ENCODE assay signal across 14 cellular contexts in the genomic region with DNA sequence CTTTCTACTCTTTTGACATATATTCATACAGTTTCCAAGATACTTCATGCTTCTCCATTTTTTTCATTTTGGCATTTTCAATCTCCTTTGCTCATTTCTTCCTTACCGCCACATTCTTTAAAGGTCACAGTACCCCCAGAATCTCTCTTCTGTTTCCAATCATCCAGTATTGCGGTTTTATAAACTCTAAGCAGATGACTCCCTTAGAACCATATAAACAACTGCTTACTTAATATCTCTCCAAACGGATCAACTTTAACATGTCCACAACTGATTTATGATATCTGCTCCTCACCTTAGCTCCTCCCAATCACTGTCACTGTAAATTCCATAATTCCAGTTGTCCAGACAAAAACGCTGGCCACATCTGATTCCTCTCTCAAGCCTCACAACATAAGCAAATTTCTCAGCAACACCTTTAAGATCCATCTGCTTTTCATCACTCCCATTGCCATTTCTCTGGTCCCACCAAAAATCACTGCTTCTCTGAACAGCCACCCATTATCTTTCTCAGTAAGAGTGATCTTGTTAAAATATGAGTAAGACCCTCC. TPM values are rescaled to one million over a fixed set of nuclear protein-coding genes. Genes with fewer than 3 reads are reported as not detected.
DNase-seq lines count a peak whose midpoint lies in the region; ATAC-seq and TF ChIP-seq lines count a peak whose summit lies in the region.
"Had no signal": no experiment of that assay in that cellular context is flagged by ENCODE, and none has a peak within 500 bp of the region (broad histone marks: within the 10 kb centered on the region; RNA-seq: fewer than 3 reads in every experiment).

No MANE protein-coding gene starts in this region.

- no peaks in the 10 kb centered on the region for H3K9me3 ChIP-seq in RWPE2 (ENCODE audit: severe bottlenecking)
- H3K9me3 ChIP-seq in skeletal muscle tissue (ENCODE audit: control insufficient read depth in 3 of 3, low read length in 3 of 3) = no peaks in the 10 kb centered on the region
- H3K9me3 ChIP-seq: ovary, stomach had no signal

- H3K27ac ChIP-seq in RWPE2 (ENCODE audit: poor library complexity, severe bottlenecking) = peak overlapping the region; percentile 27
- H3K27ac ChIP-seq in epithelial cell of prostate = peak overlapping the region; percentile 69
- peak overlapping the region; percentile 4 for H3K27ac ChIP-seq in skeletal muscle tissue (ENCODE audit: low read depth, low read length)
- H3K27ac ChIP-seq: ovary had no signal

- H3K4me3 ChIP-seq in RWPE2 (ENCODE audit: severe bottlenecking) = no peak overlapping the region
- H3K4me3 ChIP-seq in skeletal muscle tissue (ENCODE audit: low read length in 3 of 3) = no peak overlapping the region
- H3K4me3 ChIP-seq: ovary, stomach had no signal

- H3K27me3 Mint-ChIP-seq in activated CD4-positive, alpha-beta memory T cell treated with anti-CD3 and anti-CD28 coated beads for 36 hours = no peaks in the 10 kb centered on the region
- H3K27me3 Mint-ChIP-seq in activated CD4-positive, alpha-beta memory T cell treated with anti-CD3 and anti-CD28 coated beads, Interleukin-2, amount 10 ng/mL, durations not matched to agents 7 days and 5 days = no peaks in the 10 kb centered on the region

- peaks cover 64% of the 10 kb centered on the region for H3K36me3 Mint-ChIP-seq in activated CD4-positive, alpha-beta memory T cell treated with anti-CD3 and anti-CD28 coated beads for 36 hours
- peaks cover 76% of the 10 kb centered on the region for H3K36me3 Mint-ChIP-seq in activated CD4-positive, alpha-beta memory T cell treated with anti-CD3 and anti-CD28 coated beads, Interleukin-2, amount 10 ng/mL, durations not matched to agents 7 days and 5 days (ENCODE audit: low read depth)

- no peak overlapping the region for H3K4me3 Mint-ChIP-seq in activated CD4-positive, alpha-beta memory T cell treated with anti-CD3 and anti-CD28 coated beads for 36 hours
- H3K4me3 Mint-ChIP-seq in activated CD4-positive, alpha-beta memory T cell treated with anti-CD3 and anti-CD28 coated beads, Interleukin-2, amount 10 ng/mL, durations not matched to agents 7 days and 5 days = no peak overlapping the region

- POLR2A ChIA-PET in activated CD4-positive, alpha-beta memory T cell treated with anti-CD3 and anti-CD28 coated beads for 36 hours (lab: Charles Lee) = no interaction called here
- POLR2A ChIA-PET in activated CD4-positive, alpha-beta memory T cell treated with anti-CD3 and anti-CD28 coated beads, Interleukin-2, amount 10 ng/mL, durations not matched to agents 7 days and 5 days (lab: Charles Lee) = interaction anchor here (1.3 to 1.5 kb wide), 2 partner anchors 20 to 26 kb away, joined by 3 to 6 read pairs; no protein-coding TSS in a partner anchor

- no peak for ATAC-seq in RWPE2 (ENCODE audit: low read depth)

- H3K9me3 Mint-ChIP-seq in activated CD4-positive, alpha-beta memory T cell treated with anti-CD3 and anti-CD28 coated beads for 36 hours = no peaks in the 10 kb centered on the region
- H3K9me3 Mint-ChIP-seq in activated CD4-positive, alpha-beta memory T cell treated with anti-CD3 and anti-CD28 coated beads, Interleukin-2, amount 10 ng/mL, durations not matched to agents 7 days and 5 days = no peaks in the 10 kb centered on the region

- no peak for TF ChIP-seq CTCF in RWPE2 (IDR thresholded peaks at IDR 0.05; ENCODE audit: poor library complexity, severe bottlenecking)

- peak overlapping the region; percentile 55 for H3K27ac Mint-ChIP-seq in activated CD4-positive, alpha-beta memory T cell treated with anti-CD3 and anti-CD28 coated beads for 36 hours
- H3K27ac Mint-ChIP-seq in activated CD4-positive, alpha-beta memory T cell treated with anti-CD3 and anti-CD28 coated beads, Interleukin-2, amount 10 ng/mL, durations not matched to agents 7 days and 5 days = no peak overlapping the region

- H3K4me1 Mint-ChIP-seq in activated CD4-positive, alpha-beta memory T cell treated with anti-CD3 and anti-CD28 coated beads for 36 hours (ENCODE audit: low read depth) = peaks cover 91% of the 10 kb centered on the region
- peaks cover 74% of the 10 kb centered on the region for H3K4me1 Mint-ChIP-seq in activated CD4-positive, alpha-beta memory T cell treated with anti-CD3 and anti-CD28 coated beads, Interleukin-2, amount 10 ng/mL, durations not matched to agents 7 days and 5 days

- CTCF ChIA-PET in activated CD4-positive, alpha-beta memory T cell treated with anti-CD3 and anti-CD28 coated beads for 36 hours (lab: Charles Lee) = interaction anchor here (0.7 to 1.5 kb wide), 2 partner anchors 40 to 279 kb away, joined by 3 read pairs; no protein-coding TSS in a partner anchor
- CTCF ChIA-PET in activated CD4-positive, alpha-beta memory T cell treated with anti-CD3 and anti-CD28 coated beads, Interleukin-2, amount 10 ng/mL, durations not matched to agents 7 days and 5 days (lab: Charles Lee) = interaction anchor here (0.7 to 1.1 kb wide), 2 partner anchors 21 to 38 kb away, joined by 3 to 6 read pairs; no protein-coding TSS in a partner anchor

- H3K36me3 ChIP-seq in RWPE2 (ENCODE audit: low read depth) (peaks cover 100% of the 10 kb centered on the region), skeletal muscle tissue (ENCODE audit: control insufficient read depth in 3 of 3, insufficient read depth in 3 of 3, low read length in 3 of 3) (peaks cover 15 to 19% (median 17%) of the 10 kb centered on the region in 3 donors)
- H3K36me3 ChIP-seq: ovary had no signal

- no peak overlapping the region for H3K9ac ChIP-seq in skeletal muscle tissue (ENCODE audit: low read depth in 1 of 3, low read length in 3 of 3)

- H3K27me3 ChIP-seq in RWPE2 (ENCODE audit: insufficient read depth, poor library complexity, severe bottlenecking) (no peaks in the 10 kb centered on the region), skeletal muscle tissue (ENCODE audit: control insufficient read depth in 3 of 3, insufficient read depth in 3 of 3, low read length in 3 of 3) (no peaks in the 10 kb centered on the region)
- H3K27me3 ChIP-seq: ovary, stomach had no signal

- intact Hi-C loops in activated CD4-positive, alpha-beta memory T cell treated with anti-CD3 and anti-CD28 coated beads for 36 hours (cut with micrococcal nuclease) = loop anchor here (5.0 kb wide), 2 partner anchors 163 to 233 kb away; partner anchors contain the start of gene SUPT16H

- H3K4me1 ChIP-seq in RWPE2 (ENCODE audit: insufficient read depth, poor library complexity, severe bottlenecking) (peaks cover 35% of the 10 kb centered on the region), skeletal muscle tissue (ENCODE audit: control insufficient read depth in 3 of 3, insufficient read depth in 3 of 3, low read length in 3 of 3) (peaks cover 4 to 24% (median 15%) of the 10 kb centered on the region in 3 donors)

- no peak for DNase-seq in activated CD4-positive, alpha-beta memory T cell treated with anti-CD3 and anti-CD28 coated beads for 36 hours
- no peak for DNase-seq in activated CD4-positive, alpha-beta memory T cell treated with anti-CD3 and anti-CD28 coated beads, Interleukin-2, amount 10 ng/mL, durations not matched to agents 7 days and 5 days
- DNase-seq in RWPE2 (ENCODE audit: low spot score) = no peak
- no peak for DNase-seq in epithelial cell of prostate (ENCODE audit: low read depth, low spot score)
- DNase-seq in GM19240 (ENCODE audit: insufficient read length, low spot score) = no peak
- no peak for DNase-seq in NCI-H2107 (lab: John Stamatoyannopoulos, UW)
- no peak for DNase-seq in NK-92 (lab: John Stamatoyannopoulos, UW; ENCODE audit: unreplicated experiment)
- DNase-seq: GF-D8; NCI-H1436; ovary; stimulated activated CD4-positive, alpha-beta T cell treated with anti-CD3 and anti-CD28 coated beads, Interleukin-2, amount 100 ng/mL, for 24 hours; stomach; SW 1271 had no signal

RNA-seq across cellular contexts. Expression of gene HNRNPC, which starts 49.6 kb away (rescaled TPM):
- 1,000 to 10,000 TPM; 1,063 to 1,070 TPM for total RNA-seq in activated CD4-positive, alpha-beta memory T cell treated with anti-CD3 and anti-CD28 coated beads for 36 hours
- 100 to 1,000 TPM; 689 to 710 TPM for total RNA-seq in activated CD4-positive, alpha-beta memory T cell treated with anti-CD3 and anti-CD28 coated beads, Interleukin-2, amount 10 ng/mL, durations not matched to agents 7 days and 5 days
- total RNA-seq in skeletal muscle tissue = 440 TPM

Comparison
In these comparisons a context has a peak if more than half of its experiments do, and no peak if none do; other contexts are left out.
1. H3K27ac ChIP-seq: peak in every context shown above with its lines; median percentile 69 in epithelial cell of prostate; 27 in RWPE2; 4 in skeletal muscle tissue.